Comparison of ENCODE assay signal across 19 cellular contexts in genomic region chr6:25302156-25302555, GRCh38. TPM values are rescaled to one million over a fixed set of nuclear protein-coding genes. Genes with fewer than 3 reads are reported as not detected.
DNase-seq lines count a peak whose midpoint lies in the region; ATAC-seq and TF ChIP-seq lines count a peak whose summit lies in the region.
"Had no signal": no experiment of that assay in that cellular context is flagged by ENCODE, and none has a peak within 500 bp of the region (broad histone marks: within the 10 kb centered on the region; RNA-seq: fewer than 3 reads in every experiment).

No MANE protein-coding gene starts in this region.

- ATAC-seq in left cardiac atrium, result no peak
- ATAC-seq: activated CD4-positive, CD25-positive, alpha-beta regulatory T cell treated with anti-CD3 and anti-CD28 coated beads, Interleukin-2, amount 50 U/mL, for 24 hours; activated CD8-positive, alpha-beta memory T cell treated with anti-CD3 and anti-CD28 coated beads, Interleukin-2, amount 10 ng/mL, durations not matched to agents 7 days and 5 days had no signal

- DNase-seq in left ventricle myocardium inferior (no peak), left cardiac atrium (no peak), astrocyte of the hippocampus (ENCODE audit: low read depth, low spot score) (peak; percentile 61), NCI-H345 treated with DMSO at 0.1 percent for 48 hours (lab: John Stamatoyannopoulos, UW; ENCODE audit: unreplicated experiment) (no peak), putamen (ENCODE audit: low spot score) (no peak), MG63 (no peak), COLO829 (ENCODE audit: low spot score) (no peak)
- DNase-seq: activated CD8-positive, alpha-beta memory T cell treated with anti-CD3 and anti-CD28 coated beads, Interleukin-2, amount 10 ng/mL, durations not matched to agents 7 days and 5 days; COR-L47; dorsolateral prefrontal cortex; GF-D8; GOT3; KBM-7; kidney; ovary; spleen; stimulated activated naive B cell treated with anti-CD40 and anti-IgM and Interleukin-4, amounts not matched to agents 10 μg/mL and 1 μg/mL and 100 μg/mL, for 72 hours had no signal

- H3K9me3 ChIP-seq in left ventricle myocardium inferior (replicated peaks) (no peaks in the 10 kb centered on the region), mucosa of rectum (ENCODE audit: control insufficient read depth in 2 of 2, low read length in 2 of 2) (no peaks in the 10 kb centered on the region), MG63 (no peaks in the 10 kb centered on the region)
- H3K9me3 ChIP-seq: ovary, spleen had no signal

- H3K4me1 ChIP-seq in left ventricle myocardium inferior (peaks cover 54% of the 10 kb centered on the region), mucosa of rectum (ENCODE audit: control insufficient read depth in 2 of 2, insufficient read depth in 2 of 2, low read length in 2 of 2) (peaks cover 17 to 22% of the 10 kb centered on the region in 2 donors)

- peak overlapping the region; percentile 59 for H3K27ac ChIP-seq in left ventricle myocardium inferior (replicated peaks)
- H3K27ac ChIP-seq in mucosa of rectum (ENCODE audit: low read depth in 2 of 2, low read length in 2 of 2), result peak overlapping the region; percentile 6 to 49

- H3K27me3 ChIP-seq in left ventricle myocardium inferior (ENCODE audit: low read depth), result no peaks in the 10 kb centered on the region
- H3K27me3 ChIP-seq in mucosa of rectum (ENCODE audit: control insufficient read depth in 2 of 2, insufficient read depth in 2 of 2, low read length in 2 of 2), result no peaks in the 10 kb centered on the region
- no peaks in the 10 kb centered on the region for H3K27me3 ChIP-seq in MG63
- H3K27me3 ChIP-seq: ovary, spleen had no signal

- no peak for TF ChIP-seq CTCF in left ventricle myocardium inferior (IDR thresholded peaks at IDR 0.05; ENCODE audit: borderline replicate concordance)

- no peak overlapping the region for H3K9ac ChIP-seq in mucosa of rectum (ENCODE audit: low read depth in 1 of 2, low read length in 2 of 2)

- H3K4me3 ChIP-seq in left ventricle myocardium inferior (no peak overlapping the region), mucosa of rectum (ENCODE audit: low read length in 2 of 2) (no peak overlapping the region), MG63 (no peak overlapping the region)
- H3K4me3 ChIP-seq: dorsolateral prefrontal cortex, ovary, spleen had no signal

- intact Hi-C loops in left ventricle myocardium inferior (cut with micrococcal nuclease), result no loop called here
- intact Hi-C loops in left cardiac atrium (cut with DNase I), result no loop called here

- H3K36me3 ChIP-seq in left ventricle myocardium inferior (no peaks in the 10 kb centered on the region), mucosa of rectum (ENCODE audit: control insufficient read depth in 2 of 2, insufficient read depth in 2 of 2, low read length in 2 of 2) (no peaks in the 10 kb centered on the region), MG63 (no peaks in the 10 kb centered on the region)
- H3K36me3 ChIP-seq: ovary, spleen had no signal

RNA-seq across cellular contexts. Expression of gene CARMIL1, which starts 23.0 kb away (rescaled TPM):
- 8.4 TPM for total RNA-seq in left ventricle myocardium inferior
- 10 to 100 TPM; 10.8 to 11.3 TPM for total RNA-seq in left cardiac atrium
- total RNA-seq in MG63 (2014; rRNA removed; shearing (Covaris generic); ENCODE audit: low replicate concordance), result 3.4 and 6.5 TPM in 2 replicates
